In the genomic region with DNA sequence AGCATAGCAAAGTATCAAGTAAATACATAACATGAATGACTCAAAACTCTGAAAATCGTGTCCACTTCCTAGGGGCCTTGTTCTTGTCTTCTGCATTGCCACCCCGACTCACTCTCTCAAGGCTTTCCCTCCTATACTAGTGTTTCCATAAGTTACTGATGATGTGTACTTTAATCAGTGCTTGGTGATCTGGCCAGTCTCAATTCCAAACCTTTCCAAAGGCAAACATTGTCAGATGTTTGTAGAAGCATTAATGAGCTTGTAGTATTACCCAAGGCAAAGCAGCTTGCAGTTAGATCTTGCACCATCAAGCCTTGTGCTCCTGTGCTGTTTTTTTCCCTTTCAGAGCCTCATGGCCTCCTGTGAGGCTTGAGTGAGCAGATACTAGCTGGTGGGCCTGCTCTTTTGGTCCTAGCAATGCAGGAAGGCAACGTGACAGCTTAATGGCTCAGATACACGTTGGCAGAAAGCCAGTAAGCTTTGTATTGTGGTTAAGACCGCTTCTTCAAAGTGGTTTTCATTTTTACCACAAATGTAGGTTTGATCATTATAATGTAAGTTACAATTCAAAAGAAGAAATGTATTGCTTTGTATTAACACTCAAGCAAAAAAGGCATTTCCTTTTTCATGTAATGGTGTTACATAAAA, we compare ENCODE assay signal across 8 cellular contexts. TPM values are rescaled to one million over a fixed set of nuclear protein-coding genes. Genes with fewer than 3 reads are reported as not detected.
DNase-seq lines count a peak whose midpoint lies in the region; ATAC-seq, FAIRE-seq and TF ChIP-seq lines count a peak whose summit lies in the region.

No MANE protein-coding gene starts in this region.

- H3K23ac ChIP-seq in H1 (ENCODE audit: insufficient read length): no peak overlapping the region

- peaks cover 14 to 19% of the 10 kb centered on the region in 2 experiments for H4K20me1 ChIP-seq in H1 (replicated peaks in 1 of 2; ENCODE audit: control insufficient read depth in 1 of 2, insufficient read depth in 2 of 2, low read length in 2 of 2)

- peak; percentile 28 for DNase-seq in AG04449 (ENCODE audit: low read depth, low spot score)
- peak; percentile 72 for DNase-seq in NCI-H146 (lab: John Stamatoyannopoulos, UW)
- DNase-seq in activated CD4-positive, CD25-positive, alpha-beta regulatory T cell treated with anti-CD3 and anti-CD28 coated beads, Interleukin-2, amount 50 U/mL, for 16 hours (ENCODE audit: low read depth, low spot score): peak; percentile 18
- no peak for DNase-seq in H1 (ENCODE audit: low read depth in 1 of 2, low spot score in 2 of 2)
- DNase-seq in retinal pigment epithelial cell (ENCODE audit: low read depth): peak; percentile 72
- DNase-seq in 8988T: no peak

- no peak for FAIRE-seq in H1 (lab: Jason Lieb, UNC)

- H3K4me2 ChIP-seq in H1 (ENCODE audit: insufficient read depth in 1 of 2, low read depth in 2 of 2, low read length in 2 of 2): no peak overlapping the region

- peak overlapping the region; percentile 8 for H3K14ac ChIP-seq in H1 (ENCODE audit: insufficient read length)

- TF ChIP-seq RAD21 in H1 (IDR thresholded peaks at IDR 0.05 in 1 of 2, conservative IDR thresholded peaks at IDR 0.05 in 1 of 2; ENCODE audit: low read depth in 2 of 2, low read length in 2 of 2): no peak

- no peak overlapping the region for H4K91ac ChIP-seq in H1 (replicated peaks; ENCODE audit: insufficient read length, low read length)

- peaks cover 26 to 100% of the 10 kb centered on the region in 2 experiments for H3K79me2 ChIP-seq in H1 (ENCODE audit: control insufficient read depth in 1 of 2, insufficient read depth in 2 of 2, low read length in 2 of 2)

- no peak overlapping the region for H2AFZ ChIP-seq in H1 (ENCODE audit: low read length)

- H3K18ac ChIP-seq in H1 (ENCODE audit: extremely low read depth, low read length): no peak overlapping the region

- H3K56ac ChIP-seq in H1 (replicated peaks; ENCODE audit: insufficient read length, low read depth, low read length): no peak overlapping the region

- no peaks in the 10 kb centered on the region for H3K9me3 ChIP-seq in H1 (ENCODE audit: insufficient read depth in 2 of 2, low read depth in 1 of 2, low read length in 1 of 2)

- no peak for TF ChIP-seq EP300 in H1 (IDR thresholded peaks at IDR 0.05; ENCODE audit: borderline replicate concordance in 1 of 2, low read depth in 2 of 2, low read length in 2 of 2)

- CTCF ChIA-PET in AG04449 (lab: Yijun Ruan, JAX): interaction anchor here (0.8 to 2.9 kb wide), 5 partner anchors 11 to 385 kb away, joined by 3 to 9 read pairs (median 7); no protein-coding TSS in a partner anchor
- CTCF ChIA-PET in H1 (lab: Charles Lee; ENCODE audit: partially characterized antibody): interaction anchor here (1.1 to 3.9 kb wide), 5 partner anchors 11 to 48 kb away, joined by 3 to 15 read pairs (median 7); no protein-coding TSS in a partner anchor

- WGBS in H1 (ENCODE audit: extremely low coverage in 1 of 2, insufficient coverage in 1 of 2, insufficient read length in 1 of 2, insufficient replicate concordance in 2 of 2, low coverage in 1 of 2, low lambda C conversion rate in 2 of 2, missing lambda C conversion rate in 1 of 2), 2 experiments: 68% methylated on average over 5 of the region's 5 CpGs; no CpG with 5 or more reads in 1 of the 2 experiments

- no peaks in the 10 kb centered on the region for H3K27me3 ChIP-seq in H1 (replicated peaks in 1 of 4; ENCODE audit: control insufficient read depth in 3 of 4, extremely low read depth in 1 of 4, insufficient read depth in 3 of 4, low read length in 3 of 4)

- no peaks in the 10 kb centered on the region for H3K79me1 ChIP-seq in H1 (ENCODE audit: low read depth, low read length)

- no peak overlapping the region for H4K5ac ChIP-seq in H1 (ENCODE audit: insufficient read length, low read depth, low read length)

- H3K4ac ChIP-seq in H1 (replicated peaks; ENCODE audit: insufficient read length, low read depth, low read length): no peak overlapping the region

- no peak overlapping the region for H3K9ac ChIP-seq in H1 (replicated peaks in 1 of 4; ENCODE audit: extremely low read depth in 1 of 4, low read depth in 3 of 4, low read length in 3 of 4)

- TF ChIP-seq POLR2A in GM18505 (IDR thresholded peaks at IDR 0.05; ENCODE audit: borderline replicate concordance, extremely low read depth, insufficient read depth, insufficient read length): no peak
- no peak for TF ChIP-seq POLR2A in H1 (IDR thresholded peaks at IDR 0.05; ENCODE audit: control extremely low read depth in 1 of 2, low read depth in 2 of 2, low read length in 2 of 2)

- H4K8ac ChIP-seq in H1 (ENCODE audit: extremely low read depth, insufficient read depth, low read length): no peak overlapping the region

- H2BK5ac ChIP-seq in H1 (ENCODE audit: low read depth, low read length): 0 out of 2 replicates have a peak overlapping the region, but pooled peaks have one; percentile 3

- no peak overlapping the region for H3K4me3 ChIP-seq in AG04449 (ENCODE audit: low read depth, low read length)
- no peak overlapping the region for H3K4me3 ChIP-seq in H1 (ENCODE audit: extremely low read depth in 1 of 4, insufficient read depth in 2 of 4, low read depth in 3 of 4, low read length in 4 of 4)
- H3K4me3 ChIP-seq in retinal pigment epithelial cell (ENCODE audit: low read length): no peak overlapping the region

- H2BK20ac ChIP-seq in H1 (ENCODE audit: low read length): no peak overlapping the region

- H3K4me1 ChIP-seq in H1 (replicated peaks in 1 of 4; ENCODE audit: control insufficient read depth in 3 of 4, insufficient read depth in 4 of 4, low read length in 3 of 4): peaks cover 0 to 16% (median 10%) of the 10 kb centered on the region in 4 experiments; a peak in 4 of 7 replicates

- TF ChIP-seq CTCF in AG04449 (IDR thresholded peaks at IDR 0.05; ENCODE audit: insufficient read depth, low read length, missing control alignments) (no peak), H1 (IDR thresholded peaks at IDR 0.05; ENCODE audit: control extremely low read depth in 1 of 3, insufficient read depth in 1 of 3, low read depth in 1 of 3, low read length in 3 of 3) (no peak), retinal pigment epithelial cell (conservative IDR thresholded peaks at IDR 0.05; ENCODE audit: low read depth, low read length) (no peak)

- no peak overlapping the region for H2BK15ac ChIP-seq in H1 (ENCODE audit: low read length)

- ATAC-seq in GM18505 (IDR thresholded peaks at IDR 0.05; ENCODE audit: unreplicated experiment): peak; percentile 91
- peak; percentile 76 for ATAC-seq in HG02884 (IDR thresholded peaks at IDR 0.05; ENCODE audit: unreplicated experiment)

- H2BK12ac ChIP-seq in H1 (ENCODE audit: low read depth, low read length): no peak overlapping the region

- POLR2A ChIA-PET in AG04449 (lab: Yijun Ruan, JAX) (no interaction called here), H1 (lab: Charles Lee; ENCODE audit: partially characterized antibody) (interaction anchor here (0.8 to 0.9 kb wide), 2 partner anchors 24 to 29 kb away, joined by 3 to 4 read pairs; no protein-coding TSS in a partner anchor)

- H3K27ac ChIP-seq in H1 (ENCODE audit: low read depth, low read length): no peak overlapping the region

- H2BK120ac ChIP-seq in H1 (replicated peaks; ENCODE audit: low read depth, low read length): no peak overlapping the region

- no peaks in the 10 kb centered on the region for H3K23me2 ChIP-seq in H1 (ENCODE audit: low read depth, low read length)

- H3K36me3 ChIP-seq in H1 (ENCODE audit: control insufficient read depth in 2 of 4, insufficient read depth in 4 of 4, low read length in 3 of 4): peaks cover 0 to 5% (median 0%) of the 10 kb centered on the region in 4 experiments; a peak in 1 of 8 replicates

- H2AK5ac ChIP-seq in H1 (ENCODE audit: low read depth, low read length): no peak overlapping the region

TF ChIP-seq in H1, 55 proteins besides CTCF, POLR2A, EP300 and RAD21:
- TF ChIP-seq TEAD4 (IDR thresholded peaks at IDR 0.05; ENCODE audit: low read depth, low read length): no peak
- no peak for TF ChIP-seq PHF8 (conservative IDR thresholded peaks at IDR 0.05; ENCODE audit: low read depth, low read length)
- no peak for TF ChIP-seq EGR1 (IDR thresholded peaks at IDR 0.05; ENCODE audit: borderline replicate concordance, low read depth, low read length)
- TF ChIP-seq TBP (IDR thresholded peaks at IDR 0.05; ENCODE audit: low read depth, low read length): no peak
- TF ChIP-seq RNF2 (IDR thresholded peaks at IDR 0.05; ENCODE audit: borderline replicate concordance, low read depth, low read length, missing control alignments, poor library complexity, severe bottlenecking): no peak
- TF ChIP-seq TAF1 (IDR thresholded peaks at IDR 0.05; ENCODE audit: low read depth, low read length): no peak
- TF ChIP-seq SP2 (IDR thresholded peaks at IDR 0.05; ENCODE audit: low read length): no peak
- no peak for TF ChIP-seq HDAC6 (IDR thresholded peaks at IDR 0.05; ENCODE audit: low read depth, low read length)
TF ChIP-seq in H1: peak in this region for 0.

RNA-seq across cellular contexts. Expression of gene RBPJ, which starts 51.8 kb away (rescaled TPM):
- 202 and 217 TPM in 2 replicates for total RNA-seq in H1 (2021; fragmentation: NEBNext Ultra II Directional; extraction: Animal tissue kit (Norgen Biotek cat#: 25700))
- 58.2 and 65.5 TPM in 2 replicates for polyA plus RNA-seq in H1 (2011; rRNA removed)
- 80.3 TPM for polyA plus RNA-seq in H1 (2011; cell fraction: cytosol; rRNA removed)
- 94.0 TPM for polyA plus RNA-seq in H1 (2011; cell fraction: nucleus; rRNA removed)
- 73.6 to 109 TPM (median 89.5 TPM) in 4 replicates for polyA plus RNA-seq in H1 (2012, experiment 1 of 2)
- polyA plus RNA-seq in H1 (2012, experiment 2 of 2): 7.1 TPM
- polyA plus RNA-seq in H1 (2013, experiment 1 of 2): 140 TPM
- polyA plus RNA-seq in H1 (2013, experiment 2 of 2): 139 TPM
- 109 and 131 TPM in 2 replicates for polyA minus RNA-seq in H1 (2011; rRNA and poly(A)+ RNA removed)
- polyA minus RNA-seq in H1 (2011; cell fraction: cytosol; rRNA and poly(A)+ RNA removed): 86.8 TPM
- 208 TPM for polyA minus RNA-seq in H1 (2011; cell fraction: nucleus; rRNA and poly(A)+ RNA removed)

Comparison
In these comparisons a context has a peak if more than half of its experiments do, and no peak if none do; other contexts are left out.
1. DNase-seq: peak in AG04449 (single experiment), NCI-H146 (single experiment), activated CD4-positive, CD25-positive, alpha-beta regulatory T cell treated with anti-CD3 and anti-CD28 coated beads, Interleukin-2, amount 50 U/mL, for 16 hours (single experiment) and retinal pigment epithelial cell (single experiment); none in H1 (0 of 2) and 8988T (single experiment).